In genomic region chr6:54846857-54847721, GRCh38 we compare ENCODE assay signal across 10 cellular contexts. TPM values are rescaled to one million over a fixed set of nuclear protein-coding genes. Genes with fewer than 3 reads are reported as not detected.
DNase-seq lines count a peak whose midpoint lies in the region; ATAC-seq and TF ChIP-seq lines count a peak whose summit lies in the region.
"Had no signal": no experiment of that assay in that cellular context is flagged by ENCODE, and none has a peak within 500 bp of the region (broad histone marks: within the 10 kb centered on the region; RNA-seq: fewer than 3 reads in every experiment).

No MANE protein-coding gene starts in this region.

- DNase-seq in GM23338 (ENCODE audit: low spot score) (peak; percentile 63), WERI-Rb-1 (peak; percentile 22), left ventricle myocardium inferior (no peak), trophoblast cell (peak in 1 of 2 donors; percentile 51), NCI-H1694 treated with DMSO at 0.1 percent for 48 hours (lab: John Stamatoyannopoulos, UW) (no peak), RKO (ENCODE audit: low spot score) (no peak), Karpas-422 (no peak)
- DNase-seq: adrenal gland had no signal

- TF ChIP-seq CTCF in GM23338 (conservative IDR thresholded peaks at IDR 0.05; ENCODE audit: low read depth in 2 of 2) (no peak), WERI-Rb-1 (IDR thresholded peaks at IDR 0.05; ENCODE audit: low read depth, low read length) (no peak), left ventricle myocardium inferior (IDR thresholded peaks at IDR 0.05; ENCODE audit: borderline replicate concordance) (no peak)

- intact Hi-C loops in left ventricle myocardium inferior (cut with micrococcal nuclease) = no loop called here

- H3K4me1 ChIP-seq in GM23338 (ENCODE audit: insufficient read depth) = peaks cover 11% of the 10 kb centered on the region
- peaks cover 15% of the 10 kb centered on the region for H3K4me1 ChIP-seq in left ventricle myocardium inferior
- peaks cover 4 to 14% of the 10 kb centered on the region in 2 experiments for H3K4me1 ChIP-seq in trophoblast cell (ENCODE audit: control insufficient read depth in 1 of 2, insufficient read depth in 2 of 2, low read length in 2 of 2)
- no peaks in the 10 kb centered on the region for H3K4me1 ChIP-seq in Karpas-422 (ENCODE audit: low read length)
- H3K4me1 ChIP-seq: adrenal gland had no signal

- H4K20me1 ChIP-seq in GM23338 (replicated peaks; ENCODE audit: insufficient read depth) (no peaks in the 10 kb centered on the region), Karpas-422 (ENCODE audit: insufficient read depth, low read depth, low read length) (no peaks in the 10 kb centered on the region)

- no peaks in the 10 kb centered on the region for H3K9me3 ChIP-seq in WERI-Rb-1 (ENCODE audit: severe bottlenecking)
- no peaks in the 10 kb centered on the region for H3K9me3 ChIP-seq in left ventricle myocardium inferior (replicated peaks)
- no peaks in the 10 kb centered on the region for H3K9me3 ChIP-seq in trophoblast cell (ENCODE audit: insufficient read depth, low read depth, low read length)
- H3K9me3 ChIP-seq in Karpas-422 (ENCODE audit: low read length) = 0 out of 2 replicates have a peak, but pooled peaks cover 4% of the 10 kb centered on the region
- H3K9me3 ChIP-seq: adrenal gland had no signal

- no CpG with 5 or more reads among the region's 36 CpGs for WGBS in trophoblast cell (ENCODE audit: extremely low coverage, insufficient coverage, insufficient read length)

- H3K36me3 Mint-ChIP-seq in GM23338 (ENCODE audit: low read depth) = no peaks in the 10 kb centered on the region

- H2BK5ac ChIP-seq in trophoblast cell (ENCODE audit: low read depth, low read length, poor library complexity) = peak overlapping the region; percentile 73

- no peak overlapping the region for H3K27ac ChIP-seq in GM23338 (ENCODE audit: low read depth)
- no peak overlapping the region for H3K27ac ChIP-seq in WERI-Rb-1
- no peak overlapping the region for H3K27ac ChIP-seq in left ventricle myocardium inferior (replicated peaks)
- H3K27ac ChIP-seq in trophoblast cell (ENCODE audit: low read depth, low read length) = peak overlapping the region; percentile 94
- no peak overlapping the region for H3K27ac ChIP-seq in Karpas-422 (ENCODE audit: low read length)
- H3K27ac ChIP-seq: adrenal gland had no signal

- peak overlapping the region; percentile 38 for H3K18ac ChIP-seq in trophoblast cell (ENCODE audit: low read length)

- H3K4me1 Mint-ChIP-seq in GM23338 = peaks cover 16% of the 10 kb centered on the region; the same call in 2 of the 3 replicates

- peak; percentile 72 for ATAC-seq in GM23338
- no peak for ATAC-seq in HG03025 (IDR thresholded peaks at IDR 0.05; ENCODE audit: low FRiP score, unreplicated experiment)

- H2BK12ac ChIP-seq in trophoblast cell (ENCODE audit: low read length) = no peak overlapping the region

- H3K27ac Mint-ChIP-seq in GM23338 = no peak overlapping the region; the same call in 1 of the 2 replicates

- peak overlapping the region; percentile 94 for H3K4me2 ChIP-seq in GM23338
- peak overlapping the region; percentile 81 for H3K4me2 ChIP-seq in trophoblast cell (ENCODE audit: low read length)
- H3K4me2 ChIP-seq in Karpas-422 (ENCODE audit: low read depth, low read length, poor library complexity, severe bottlenecking) = no peak overlapping the region

- H4K8ac ChIP-seq in trophoblast cell (ENCODE audit: low read depth, low read length) = peak overlapping the region; percentile 79

- H3K4me3 ChIP-seq in GM23338 (peak overlapping the region; percentile 90), WERI-Rb-1 (ENCODE audit: low read depth, low read length) (peak overlapping the region; percentile 49), left ventricle myocardium inferior (peak overlapping the region; percentile 69), trophoblast cell (ENCODE audit: low read depth, low read length) (peak overlapping the region; percentile 82), Karpas-422 (ENCODE audit: low read length) (no peak overlapping the region)

- no peaks in the 10 kb centered on the region for H3F3A ChIP-seq in GM23338 (replicated peaks; ENCODE audit: low read depth)

- peaks cover 12% of the 10 kb centered on the region for H3K27me3 Mint-ChIP-seq in GM23338 (ENCODE audit: insufficient read depth, low read depth, poor library complexity)

- peak overlapping the region; percentile 93 for H3K4me3 Mint-ChIP-seq in GM23338

- peak overlapping the region; percentile 84 for H3K14ac ChIP-seq in trophoblast cell (ENCODE audit: low read length)

- H2AFZ ChIP-seq in GM23338 = peak overlapping the region; percentile 99
- H2AFZ ChIP-seq in trophoblast cell (ENCODE audit: insufficient read depth, low read length, poor library complexity) = peak overlapping the region; percentile 82
- H2AFZ ChIP-seq in Karpas-422 (ENCODE audit: low read length) = no peak overlapping the region

- H3K27me3 ChIP-seq in GM23338 (ENCODE audit: insufficient read depth) (peaks cover 37% of the 10 kb centered on the region), WERI-Rb-1 (ENCODE audit: insufficient read depth, low read depth, severe bottlenecking) (peaks cover 83% of the 10 kb centered on the region), left ventricle myocardium inferior (ENCODE audit: low read depth) (peaks cover 39% of the 10 kb centered on the region), trophoblast cell (ENCODE audit: insufficient read depth, low read length) (no peaks in the 10 kb centered on the region), Karpas-422 (ENCODE audit: low read length) (no peaks in the 10 kb centered on the region)

- H3K36me3 ChIP-seq in GM23338 (ENCODE audit: insufficient read depth) (no peaks in the 10 kb centered on the region), WERI-Rb-1 (no peaks in the 10 kb centered on the region), left ventricle myocardium inferior (no peaks in the 10 kb centered on the region), trophoblast cell (ENCODE audit: control insufficient read depth in 1 of 2, insufficient read depth in 2 of 2, low read length in 2 of 2) (no peaks in the 10 kb centered on the region), Karpas-422 (ENCODE audit: insufficient read depth, low read length) (no peaks in the 10 kb centered on the region)
- H3K36me3 ChIP-seq: adrenal gland had no signal

- no peak overlapping the region for H3K23ac ChIP-seq in trophoblast cell (ENCODE audit: low read length)

- peak overlapping the region; percentile 91 for H4K91ac ChIP-seq in trophoblast cell (ENCODE audit: low read depth, low read length)

- no peak overlapping the region for H2AK5ac ChIP-seq in trophoblast cell (ENCODE audit: low read length)

- peaks cover 3% of the 10 kb centered on the region; the same call in 2 of the 3 replicates for H3K9me3 Mint-ChIP-seq in GM23338

- peak overlapping the region; percentile 82 for H2BK120ac ChIP-seq in trophoblast cell (ENCODE audit: insufficient read depth, low read length, poor library complexity)

- H3K9ac ChIP-seq in trophoblast cell (ENCODE audit: low read length) (peak overlapping the region; percentile 78), Karpas-422 (ENCODE audit: low read length) (no peak overlapping the region)

- H3K9me2 ChIP-seq in GM23338 (ENCODE audit: insufficient read depth) (no peaks in the 10 kb centered on the region), Karpas-422 (replicated peaks; ENCODE audit: insufficient read depth, low read length) (no peaks in the 10 kb centered on the region)

- H3K4ac ChIP-seq in trophoblast cell (ENCODE audit: low read depth, low read length) = peak overlapping the region; percentile 53

- H3K79me2 ChIP-seq in GM23338 (replicated peaks; ENCODE audit: insufficient read depth) (peaks cover 7% of the 10 kb centered on the region; the same call in 1 of the 2 replicates), trophoblast cell (ENCODE audit: control insufficient read depth, insufficient read depth, low read length, poor library complexity) (peaks cover 21% of the 10 kb centered on the region), Karpas-422 (ENCODE audit: low read length) (no peaks in the 10 kb centered on the region)

- H4K12ac ChIP-seq in trophoblast cell (ENCODE audit: low read depth, low read length) = peak overlapping the region; percentile 36

- H3K79me1 ChIP-seq in trophoblast cell (ENCODE audit: low read length) = peaks cover 18% of the 10 kb centered on the region

TF ChIP-seq in GM23338, 12 proteins besides CTCF, POLR2A, EP300 and RAD21 (continues in another document):
- TF ChIP-seq EZH2 (IDR thresholded peaks at IDR 0.05; ENCODE audit: low read depth, unreplicated experiment) (no peak), NANOG (IDR thresholded peaks at IDR 0.05; ENCODE audit: borderline replicate concordance) (no peak), ZNF331 (CRISPR knock-in tag; IDR thresholded peaks at IDR 0.05; ENCODE audit: low read depth) (no peak), CREB1 (CRISPR knock-in tag; IDR thresholded peaks at IDR 0.05; ENCODE audit: low read depth) (no peak), STAT1 (IDR thresholded peaks at IDR 0.05; ENCODE audit: unreplicated experiment) (no peak), ETS1 (IDR thresholded peaks at IDR 0.05) (no peak)

RNA-seq across cellular contexts. Expression of gene FAM83B, which starts 0.5 kb away (rescaled TPM):
- total RNA-seq in GM23338 (2014; rRNA removed; shearing (Covaris generic)) = 6.4 and 7.7 TPM in 2 replicates
- polyA plus RNA-seq in GM23338 (2016; fragmentation: Nextera tagmentation; extraction: Ambion mirVana) = 0.66 and 1.4 TPM in 2 replicates
- 0.63 TPM for total RNA-seq in left ventricle myocardium inferior
- polyA plus RNA-seq in trophoblast cell (2013) = 21.7 and 22.4 TPM in 2 replicates
- not detected in 2 replicates for total RNA-seq in Karpas-422 (2014; rRNA removed; shearing (Covaris generic); ENCODE audit: low replicate concordance)
- total RNA-seq: adrenal gland, OCI-LY7 had no signal
- polyA plus RNA-seq: adrenal gland had no signal

Comparison
In these comparisons a context has a peak if more than half of its experiments do, and no peak if none do; other contexts are left out.
1. DNase-seq: peak in GM23338 (single experiment) and WERI-Rb-1 (single experiment); none in left ventricle myocardium inferior (single experiment), NCI-H1694 treated with DMSO at 0.1 percent for 48 hours (single experiment), RKO (single experiment) and Karpas-422 (single experiment).